ENCODE assay signal across 8 cellular contexts in the genomic region with DNA sequence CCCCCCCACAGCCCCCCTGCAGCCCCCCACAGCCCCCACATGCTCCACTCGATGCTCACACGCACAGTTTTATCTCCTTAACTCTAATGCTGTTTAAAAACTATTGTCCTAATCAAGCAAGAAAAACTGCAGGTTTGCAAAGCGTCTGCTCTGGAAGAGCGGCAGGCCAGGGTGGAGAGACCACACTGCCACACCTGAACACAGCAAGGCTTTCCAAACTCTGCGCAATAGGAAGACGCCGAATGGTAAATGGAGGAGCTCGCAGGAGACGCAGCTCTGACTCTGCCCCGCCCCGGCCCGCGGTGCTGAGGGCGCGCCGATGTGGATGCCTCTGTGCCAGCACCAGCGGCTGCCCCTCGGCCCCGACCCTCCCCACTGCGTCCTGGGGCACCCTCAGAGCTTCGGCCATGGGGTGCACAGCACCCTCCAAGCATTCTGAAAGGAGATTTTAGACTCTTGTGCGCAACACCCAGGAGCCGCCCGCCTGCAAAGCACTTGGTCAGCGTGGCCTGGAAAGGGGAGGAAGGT. TPM values are rescaled to one million over a fixed set of nuclear protein-coding genes. Genes with fewer than 3 reads are reported as not detected.
A peak's percentile ranks its signal among the peaks of the same experiment; 100 is the strongest.
DNase-seq lines count a peak whose midpoint lies in the region; ATAC-seq and TF ChIP-seq lines count a peak whose summit lies in the region.

No MANE protein-coding gene starts in this region.

- CTCF ChIA-PET in activated CD8-positive, alpha-beta T cell treated with anti-CD3 and anti-CD28 coated beads for 36 hours (lab: Charles Lee) = no interaction called here
- CTCF ChIA-PET in activated CD8-positive, alpha-beta T cell treated with anti-CD3 and anti-CD28 coated beads, Interleukin-2, amount 10 ng/mL, durations not matched to agents 7 days and 5 days (lab: Charles Lee) = no interaction called here

- peaks cover 69% of the 10 kb centered on the region for H3K4me1 Mint-ChIP-seq in activated CD8-positive, alpha-beta T cell treated with anti-CD3 and anti-CD28 coated beads for 36 hours (ENCODE audit: low read depth)
- H3K4me1 Mint-ChIP-seq in activated CD8-positive, alpha-beta T cell treated with anti-CD3 and anti-CD28 coated beads, Interleukin-2, amount 10 ng/mL, durations not matched to agents 7 days and 5 days (ENCODE audit: low read depth) = peaks cover 17% of the 10 kb centered on the region
- H3K4me1 Mint-ChIP-seq in activated T-cell treated with anti-CD3 and anti-CD28 coated beads, Interleukin-2, amount 50 U/mL, for 4 hours (ENCODE audit: low read depth) = peaks cover 67% of the 10 kb centered on the region

- H3K4me1 ChIP-seq in tibial nerve = peaks cover 0 to 62% (median 29%) of the 10 kb centered on the region in 4 donors

- H3K27me3 Mint-ChIP-seq in activated CD8-positive, alpha-beta T cell treated with anti-CD3 and anti-CD28 coated beads for 36 hours = no peaks in the 10 kb centered on the region
- H3K27me3 Mint-ChIP-seq in activated CD8-positive, alpha-beta T cell treated with anti-CD3 and anti-CD28 coated beads, Interleukin-2, amount 10 ng/mL, durations not matched to agents 7 days and 5 days (ENCODE audit: low read depth) = no peaks in the 10 kb centered on the region
- no peaks in the 10 kb centered on the region for H3K27me3 Mint-ChIP-seq in activated T-cell treated with anti-CD3 and anti-CD28 coated beads, Interleukin-2, amount 50 U/mL, for 4 hours (ENCODE audit: low read depth)

- TF ChIP-seq POLR2A in tibial nerve (IDR thresholded peaks at IDR 0.05) = no peak

- H3K27ac ChIP-seq in tibial nerve = peak overlapping the region; percentile 42 to 70 (median 62)

- H3K27ac Mint-ChIP-seq in activated CD8-positive, alpha-beta T cell treated with anti-CD3 and anti-CD28 coated beads for 36 hours = peak overlapping the region; percentile 75
- H3K27ac Mint-ChIP-seq in activated CD8-positive, alpha-beta T cell treated with anti-CD3 and anti-CD28 coated beads, Interleukin-2, amount 10 ng/mL, durations not matched to agents 7 days and 5 days = no peak overlapping the region

- peaks cover 11% of the 10 kb centered on the region for H3K36me3 Mint-ChIP-seq in activated CD8-positive, alpha-beta T cell treated with anti-CD3 and anti-CD28 coated beads for 36 hours (ENCODE audit: low read depth)
- peaks cover 30% of the 10 kb centered on the region for H3K36me3 Mint-ChIP-seq in activated CD8-positive, alpha-beta T cell treated with anti-CD3 and anti-CD28 coated beads, Interleukin-2, amount 10 ng/mL, durations not matched to agents 7 days and 5 days (ENCODE audit: low read depth)
- H3K36me3 Mint-ChIP-seq in activated T-cell treated with anti-CD3 and anti-CD28 coated beads, Interleukin-2, amount 50 U/mL, for 4 hours (ENCODE audit: insufficient read depth) = peaks cover 10% of the 10 kb centered on the region

- POLR2A ChIA-PET in activated CD8-positive, alpha-beta T cell treated with anti-CD3 and anti-CD28 coated beads for 36 hours (lab: Charles Lee) = no interaction called here
- POLR2A ChIA-PET in activated CD8-positive, alpha-beta T cell treated with anti-CD3 and anti-CD28 coated beads, Interleukin-2, amount 10 ng/mL, durations not matched to agents 7 days and 5 days (lab: Charles Lee) = no interaction called here

- H3K27me3 ChIP-seq in tibial nerve = no peaks in the 10 kb centered on the region

- in situ Hi-C loops in GM13976 (cut with MboI; ENCODE audit: low sequenced_read_pairs, unreplicated experiment) = no loop called here

- H3K4me3 ChIP-seq in tibial nerve = no peak overlapping the region

- H3K36me3 ChIP-seq in tibial nerve = no peaks in the 10 kb centered on the region

- intact Hi-C loops in activated CD8-positive, alpha-beta T cell treated with anti-CD3 and anti-CD28 coated beads for 36 hours (cut with micrococcal nuclease) = no loop called here

- H3K4me3 Mint-ChIP-seq in activated CD8-positive, alpha-beta T cell treated with anti-CD3 and anti-CD28 coated beads for 36 hours = no peak overlapping the region
- H3K4me3 Mint-ChIP-seq in activated CD8-positive, alpha-beta T cell treated with anti-CD3 and anti-CD28 coated beads, Interleukin-2, amount 10 ng/mL, durations not matched to agents 7 days and 5 days = no peak overlapping the region
- H3K4me3 Mint-ChIP-seq in activated T-cell treated with anti-CD3 and anti-CD28 coated beads, Interleukin-2, amount 50 U/mL, for 4 hours = no peak overlapping the region

- ATAC-seq in activated CD8-positive, alpha-beta T cell treated with anti-CD3 and anti-CD28 coated beads for 36 hours = no peak
- ATAC-seq in activated CD8-positive, alpha-beta T cell treated with anti-CD3 and anti-CD28 coated beads, Interleukin-2, amount 10 ng/mL, durations not matched to agents 7 days and 5 days = no peak
- no peak for ATAC-seq in activated T-cell treated with anti-CD3 and anti-CD28 coated beads, Interleukin-2, amount 50 U/mL, for 4 hours
- ATAC-seq in HG02981 (IDR thresholded peaks at IDR 0.05; ENCODE audit: unreplicated experiment) (no peak), HG03571 (IDR thresholded peaks at IDR 0.05; ENCODE audit: unreplicated experiment) (no peak)

- WGBS in tibial nerve, 2 donors = 48 to 63% methylated on average over 12 to 25 of the region's 25 CpGs

- no peak for DNase-seq in activated CD8-positive, alpha-beta T cell treated with anti-CD3 and anti-CD28 coated beads for 36 hours
- no peak for DNase-seq in activated CD8-positive, alpha-beta T cell treated with anti-CD3 and anti-CD28 coated beads, Interleukin-2, amount 10 ng/mL, durations not matched to agents 7 days and 5 days
- DNase-seq in activated T-cell treated with anti-CD3 and anti-CD28 coated beads, Interleukin-2, amount 50 U/mL, for 4 hours = peak; percentile 3
- DNase-seq in iPS-NIHi7 (ENCODE audit: extremely low spot score) (peak; percentile 63), tibial nerve (ENCODE audit: low spot score in 2 of 2) (peak in 1 of 2 donors; percentile 15), GM13976 (ENCODE audit: low spot score) (no peak)

- TF ChIP-seq EP300 in tibial nerve (IDR thresholded peaks at IDR 0.05) = no peak

- H3K9me3 Mint-ChIP-seq in activated CD8-positive, alpha-beta T cell treated with anti-CD3 and anti-CD28 coated beads for 36 hours = peaks cover 3% of the 10 kb centered on the region
- no peaks in the 10 kb centered on the region for H3K9me3 Mint-ChIP-seq in activated CD8-positive, alpha-beta T cell treated with anti-CD3 and anti-CD28 coated beads, Interleukin-2, amount 10 ng/mL, durations not matched to agents 7 days and 5 days (ENCODE audit: insufficient read depth)
- no peaks in the 10 kb centered on the region for H3K9me3 Mint-ChIP-seq in activated T-cell treated with anti-CD3 and anti-CD28 coated beads, Interleukin-2, amount 50 U/mL, for 4 hours

- no peak for TF ChIP-seq CTCF in activated CD8-positive, alpha-beta T cell treated with anti-CD3 and anti-CD28 coated beads for 36 hours (IDR thresholded peaks at IDR 0.05)
- no peak for TF ChIP-seq CTCF in tibial nerve (IDR thresholded peaks at IDR 0.05)
- TF ChIP-seq CTCF in GM13976 (IDR thresholded peaks at IDR 0.05; ENCODE audit: borderline replicate concordance, control extremely low read depth, extremely low read depth, insufficient read depth, missing control alignments) = no peak

- no peaks in the 10 kb centered on the region for H3K9me3 ChIP-seq in tibial nerve

RNA-seq across cellular contexts. Expression of a gene that starts 32.4 kb away (rescaled TPM):
- 10 to 100 TPM; 28.9 to 32.3 TPM for total RNA-seq in activated CD8-positive, alpha-beta T cell treated with anti-CD3 and anti-CD28 coated beads for 36 hours
- 10 to 100 TPM; 36.9 to 39.3 TPM for total RNA-seq in activated CD8-positive, alpha-beta T cell treated with anti-CD3 and anti-CD28 coated beads, Interleukin-2, amount 10 ng/mL, durations not matched to agents 7 days and 5 days
- total RNA-seq in activated T-cell treated with anti-CD3 and anti-CD28 coated beads, Interleukin-2, amount 50 U/mL, for 4 hours = 10 to 100 TPM; 23.7 to 28.7 (median 26.6) TPM
- 10 to 100 TPM; 36.2 to 63.3 (median 46.3) TPM for total RNA-seq in tibial nerve

Comparison
In these comparisons a context has a peak if more than half of its experiments do, and no peak if none do; other contexts are left out.
1. DNase-seq: peak in activated T-cell treated with anti-CD3 and anti-CD28 coated beads, Interleukin-2, amount 50 U/mL, for 4 hours (single experiment) and iPS-NIHi7 (single experiment); none in activated CD8-positive, alpha-beta T cell treated with anti-CD3 and anti-CD28 coated beads for 36 hours (single experiment), activated CD8-positive, alpha-beta T cell treated with anti-CD3 and anti-CD28 coated beads, Interleukin-2, amount 10 ng/mL, durations not matched to agents 7 days and 5 days (single experiment) and GM13976 (single experiment).